ENCODE assay signal across 13 cellular contexts in genomic region chr2:1650474-1650872, GRCh38.
"Had no signal": no experiment of that assay in that cellular context is flagged by ENCODE, and none has a peak within 500 bp of the region (broad histone marks: within the 10 kb centered on the region; RNA-seq: fewer than 3 reads in every experiment).

No MANE protein-coding gene starts in this region.

- H3K9me3 ChIP-seq: body of pancreas, heart right ventricle, prostate gland, stomach, tibial nerve had no signal

- H3K9me3 Mint-ChIP-seq: activated naive CD4-positive, alpha-beta T cell treated with anti-CD3 and anti-CD28 coated beads, Interleukin-2, amount 50 U/mL, for 24 hours; activated T-cell treated with anti-CD3 and anti-CD28 coated beads, Interleukin-2, amount 50 U/mL, for 24 hours had no signal

- H3K4me3 Mint-ChIP-seq: activated CD8-positive, alpha-beta memory T cell treated with anti-CD3 and anti-CD28 coated beads, Interleukin-2, amount 10 ng/mL, durations not matched to agents 7 days and 5 days; activated naive CD4-positive, alpha-beta T cell treated with anti-CD3 and anti-CD28 coated beads, Interleukin-2, amount 50 U/mL, for 24 hours; activated T-cell treated with anti-CD3 and anti-CD28 coated beads, Interleukin-2, amount 50 U/mL, for 24 hours had no signal

- H3K27ac ChIP-seq: body of pancreas, prostate gland had no signal

- H3K36me3 Mint-ChIP-seq: activated CD8-positive, alpha-beta memory T cell treated with anti-CD3 and anti-CD28 coated beads, Interleukin-2, amount 10 ng/mL, durations not matched to agents 7 days and 5 days; activated naive CD4-positive, alpha-beta T cell treated with anti-CD3 and anti-CD28 coated beads, Interleukin-2, amount 50 U/mL, for 24 hours had no signal

- H3K4me3 ChIP-seq: body of pancreas, heart right ventricle, prostate gland, stomach, tibial nerve had no signal

- ATAC-seq: activated CD8-positive, alpha-beta memory T cell treated with anti-CD3 and anti-CD28 coated beads, Interleukin-2, amount 10 ng/mL, durations not matched to agents 7 days and 5 days; body of pancreas had no signal

- H3K4me1 ChIP-seq: body of pancreas, prostate gland had no signal

- H3K4me1 Mint-ChIP-seq: activated CD8-positive, alpha-beta memory T cell treated with anti-CD3 and anti-CD28 coated beads, Interleukin-2, amount 10 ng/mL, durations not matched to agents 7 days and 5 days; activated naive CD4-positive, alpha-beta T cell treated with anti-CD3 and anti-CD28 coated beads, Interleukin-2, amount 50 U/mL, for 24 hours had no signal

- H3K27ac Mint-ChIP-seq: activated CD8-positive, alpha-beta memory T cell treated with anti-CD3 and anti-CD28 coated beads, Interleukin-2, amount 10 ng/mL, durations not matched to agents 7 days and 5 days; activated naive CD4-positive, alpha-beta T cell treated with anti-CD3 and anti-CD28 coated beads, Interleukin-2, amount 50 U/mL, for 24 hours; activated T-cell treated with anti-CD3 and anti-CD28 coated beads, Interleukin-2, amount 50 U/mL, for 24 hours had no signal

- H3K27me3 Mint-ChIP-seq: activated CD8-positive, alpha-beta memory T cell treated with anti-CD3 and anti-CD28 coated beads, Interleukin-2, amount 10 ng/mL, durations not matched to agents 7 days and 5 days; activated naive CD4-positive, alpha-beta T cell treated with anti-CD3 and anti-CD28 coated beads, Interleukin-2, amount 50 U/mL, for 24 hours; activated T-cell treated with anti-CD3 and anti-CD28 coated beads, Interleukin-2, amount 50 U/mL, for 24 hours had no signal

- H3K27me3 ChIP-seq: body of pancreas, heart right ventricle, stomach, tibial nerve had no signal

- DNase-seq: activated CD4-positive, alpha-beta T cell treated with anti-CD3 and anti-CD28 coated beads for 1 hour; activated CD4-positive, alpha-beta T cell treated with anti-CD3 and anti-CD28 coated beads, Interleukin-2, amount 50 U/mL, for 48 hours; activated CD8-positive, alpha-beta memory T cell treated with anti-CD3 and anti-CD28 coated beads, Interleukin-2, amount 10 ng/mL, durations not matched to agents 7 days and 5 days; activated effector memory CD4-positive, alpha-beta T cell treated with Interleukin-2 at 50 U/mL for 16 hours; activated T-cell treated with anti-CD3 and anti-CD28 coated beads, Interleukin-2, amount 50 U/mL, for 24 hours; body of pancreas; cerebellar nuclear complex; foreskin melanocyte; heart right ventricle; stomach had no signal
